2 cellular contexts compared by ENCODE assay signal in the genomic region with DNA sequence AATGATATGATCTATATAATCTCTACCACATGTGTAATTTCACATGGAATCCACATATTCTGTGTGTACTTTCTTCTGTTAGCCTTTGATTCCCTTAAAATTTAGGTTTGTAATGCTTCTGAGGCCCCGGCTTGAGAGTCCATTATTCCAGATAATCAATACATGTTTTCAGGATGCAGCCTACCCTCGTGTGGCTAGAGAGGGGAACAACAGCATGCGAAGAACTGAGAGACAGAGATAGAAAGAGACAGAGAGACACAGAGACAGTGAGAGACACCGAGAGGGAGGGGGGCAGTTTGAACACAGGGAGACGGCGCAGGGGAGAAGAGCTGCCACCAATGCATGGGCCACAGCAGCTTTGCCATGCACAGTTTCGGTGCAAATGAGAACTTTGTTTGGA.
TF ChIP-seq lines count a peak whose summit lies in the region.

No MANE protein-coding gene starts in this region.

TF ChIP-seq in GM12878, 131 proteins besides CTCF, POLR2A, EP300 and RAD21 (continued from another document):
- TF ChIP-seq, protein P1, sequence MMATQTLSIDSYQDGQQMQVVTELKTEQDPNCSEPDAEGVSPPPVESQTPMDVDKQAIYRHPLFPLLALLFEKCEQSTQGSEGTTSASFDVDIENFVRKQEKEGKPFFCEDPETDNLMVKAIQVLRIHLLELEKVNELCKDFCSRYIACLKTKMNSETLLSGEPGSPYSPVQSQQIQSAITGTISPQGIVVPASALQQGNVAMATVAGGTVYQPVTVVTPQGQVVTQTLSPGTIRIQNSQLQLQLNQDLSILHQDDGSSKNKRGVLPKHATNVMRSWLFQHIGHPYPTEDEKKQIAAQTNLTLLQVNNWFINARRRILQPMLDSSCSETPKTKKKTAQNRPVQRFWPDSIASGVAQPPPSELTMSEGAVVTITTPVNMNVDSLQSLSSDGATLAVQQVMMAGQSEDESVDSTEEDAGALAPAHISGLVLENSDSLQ (IDR thresholded peaks at IDR 0.05) = no peak

TF ChIP-seq in neural cell, 6 proteins besides CTCF, POLR2A, EP300 and RAD21 (continued from another document):
- TF ChIP-seq, protein P2, sequence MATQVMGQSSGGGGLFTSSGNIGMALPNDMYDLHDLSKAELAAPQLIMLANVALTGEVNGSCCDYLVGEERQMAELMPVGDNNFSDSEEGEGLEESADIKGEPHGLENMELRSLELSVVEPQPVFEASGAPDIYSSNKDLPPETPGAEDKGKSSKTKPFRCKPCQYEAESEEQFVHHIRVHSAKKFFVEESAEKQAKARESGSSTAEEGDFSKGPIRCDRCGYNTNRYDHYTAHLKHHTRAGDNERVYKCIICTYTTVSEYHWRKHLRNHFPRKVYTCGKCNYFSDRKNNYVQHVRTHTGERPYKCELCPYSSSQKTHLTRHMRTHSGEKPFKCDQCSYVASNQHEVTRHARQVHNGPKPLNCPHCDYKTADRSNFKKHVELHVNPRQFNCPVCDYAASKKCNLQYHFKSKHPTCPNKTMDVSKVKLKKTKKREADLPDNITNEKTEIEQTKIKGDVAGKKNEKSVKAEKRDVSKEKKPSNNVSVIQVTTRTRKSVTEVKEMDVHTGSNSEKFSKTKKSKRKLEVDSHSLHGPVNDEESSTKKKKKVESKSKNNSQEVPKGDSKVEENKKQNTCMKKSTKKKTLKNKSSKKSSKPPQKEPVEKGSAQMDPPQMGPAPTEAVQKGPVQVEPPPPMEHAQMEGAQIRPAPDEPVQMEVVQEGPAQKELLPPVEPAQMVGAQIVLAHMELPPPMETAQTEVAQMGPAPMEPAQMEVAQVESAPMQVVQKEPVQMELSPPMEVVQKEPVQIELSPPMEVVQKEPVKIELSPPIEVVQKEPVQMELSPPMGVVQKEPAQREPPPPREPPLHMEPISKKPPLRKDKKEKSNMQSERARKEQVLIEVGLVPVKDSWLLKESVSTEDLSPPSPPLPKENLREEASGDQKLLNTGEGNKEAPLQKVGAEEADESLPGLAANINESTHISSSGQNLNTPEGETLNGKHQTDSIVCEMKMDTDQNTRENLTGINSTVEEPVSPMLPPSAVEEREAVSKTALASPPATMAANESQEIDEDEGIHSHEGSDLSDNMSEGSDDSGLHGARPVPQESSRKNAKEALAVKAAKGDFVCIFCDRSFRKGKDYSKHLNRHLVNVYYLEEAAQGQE (IDR thresholded peaks at IDR 0.05; ENCODE audit: borderline replicate concordance) = no peak
